Comparison of ENCODE assay signal across 11 cellular contexts in the genomic region with DNA sequence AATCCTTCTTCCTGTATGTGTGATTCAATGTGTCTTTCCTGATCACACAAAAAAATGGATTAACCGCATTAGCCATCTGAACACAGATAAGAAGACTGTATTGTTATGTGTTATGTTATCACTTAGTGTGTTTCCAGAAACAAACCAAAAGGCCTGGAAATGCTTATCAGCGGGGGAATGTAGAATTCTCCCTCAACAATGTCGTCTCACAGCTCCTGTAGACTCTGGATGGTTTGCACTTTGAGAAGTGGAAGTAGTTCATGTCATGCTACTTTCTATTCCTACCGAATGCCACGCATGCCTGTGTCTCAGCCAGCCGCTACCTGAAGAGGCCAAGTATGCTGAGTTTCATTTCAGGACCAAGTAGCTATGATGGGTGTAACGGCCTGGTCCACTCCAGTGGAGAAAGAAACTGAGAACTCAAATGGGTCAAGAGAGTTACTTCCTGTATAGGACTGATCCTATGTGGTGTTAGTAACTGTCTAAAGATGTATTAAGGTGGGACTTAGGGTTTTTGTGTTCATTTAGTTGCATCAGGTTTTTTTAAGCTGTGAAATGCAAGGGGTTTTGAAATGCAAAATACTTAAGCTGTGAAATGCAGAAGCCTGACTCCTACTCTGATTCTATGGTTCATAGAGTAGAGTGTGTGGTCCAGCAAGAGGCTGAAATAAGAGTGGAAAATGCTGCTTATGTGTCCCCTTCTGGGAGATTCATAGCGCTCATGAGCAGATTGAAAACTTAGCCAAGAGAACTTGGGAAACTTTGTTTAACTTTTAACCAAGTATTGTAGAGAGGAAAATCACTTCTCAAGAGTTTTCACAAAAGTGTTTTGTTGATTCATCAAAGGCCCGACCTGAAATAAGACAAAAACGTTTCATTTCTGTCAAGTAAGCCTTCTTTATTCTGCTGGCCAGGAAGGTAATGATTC.
DNase-seq lines count a peak whose midpoint lies in the region; ATAC-seq, FAIRE-seq and TF ChIP-seq lines count a peak whose summit lies in the region.
"Had no signal": no experiment of that assay in that cellular context is flagged by ENCODE, and none has a peak within 500 bp of the region (broad histone marks: within the 10 kb centered on the region; RNA-seq: fewer than 3 reads in every experiment).

No MANE protein-coding gene starts in this region.

- H3K27ac ChIP-seq in liver (ENCODE audit: low read depth in 1 of 2, low read length in 2 of 2) (peak overlapping the region; percentile 7 to 28), HepG2 (ENCODE audit: extremely low read length, insufficient read depth, low read length) (no peak overlapping the region), hepatocyte (peak overlapping the region; percentile 76), upper lobe of right lung (peak overlapping the region; percentile 15), esophagus squamous epithelium (no peak overlapping the region)
- H3K27ac ChIP-seq: coronary artery, thoracic aorta had no signal

- DNase-seq in HepG2 (ENCODE audit: low spot score), result no peak
- peak; percentile 39 for DNase-seq in hepatocyte (ENCODE audit: low spot score)
- DNase-seq in upper lobe of right lung, result no peak
- no peak for DNase-seq in activated T-cell treated with anti-CD3 and anti-CD28 coated beads, Interleukin-2, amount 50 U/mL, for 48 hours
- no peak for DNase-seq in esophagus squamous epithelium (lab: John Stamatoyannopoulos, UW)

- H4K20me1 ChIP-seq in HepG2 (ENCODE audit: insufficient read depth, low read length) (no peaks in the 10 kb centered on the region), hepatocyte (ENCODE audit: insufficient read depth, poor library complexity, severe bottlenecking) (no peaks in the 10 kb centered on the region)

- FAIRE-seq in HepG2 (lab: Jason Lieb, UNC), result no peak
- FAIRE-seq: TTC549 had no signal

- CTCF ChIA-PET in HepG2 (lab: Yijun Ruan, JAX; ENCODE audit: low intra/inter-chr PET ratio, low total read pairs), result no interaction called here

- ATAC-seq in HepG2, result no peak
- ATAC-seq in HG03520 (IDR thresholded peaks at IDR 0.05; ENCODE audit: unreplicated experiment), result peak; percentile 74
- ATAC-seq in upper lobe of right lung, result peak; percentile 88
- no peak for ATAC-seq in HG03439 (IDR thresholded peaks at IDR 0.05; ENCODE audit: unreplicated experiment)

- no TSS peak for BruUV-seq in HepG2 (replicated peaks; lab: Mats Ljungman, UMichigan)

- in situ Hi-C loops in HepG2 (cut with HindIII; ENCODE audit: extremely low pct_ligation_motif_present, low pct_unique_long_range_greater_than_20kb), result no loop called here

- TF ChIP-seq CTCF in liver (IDR thresholded peaks at IDR 0.05; ENCODE audit: low read depth, low read length, missing input control) (no peak), HepG2 (CRISPR knock-in tag; IDR thresholded peaks at IDR 0.05) (no peak), hepatocyte (IDR thresholded peaks at IDR 0.05; ENCODE audit: poor library complexity) (no peak), upper lobe of right lung (IDR thresholded peaks at IDR 0.05) (no peak), esophagus squamous epithelium (IDR thresholded peaks at IDR 0.05) (no peak)

- H3K9me2 ChIP-seq in hepatocyte (replicated peaks; ENCODE audit: insufficient read depth), result no peaks in the 10 kb centered on the region

- H3K36me3 ChIP-seq in liver (ENCODE audit: control insufficient read depth in 4 of 4, insufficient read depth in 3 of 4, low read depth in 1 of 4, low read length in 3 of 4) (peaks cover 0 to 2% (median under 1%) of the 10 kb centered on the region in 4 donors), HepG2 (replicated peaks in 1 of 2; ENCODE audit: control insufficient read depth in 1 of 2, insufficient read depth in 2 of 2, low read length in 2 of 2) (no peaks in the 10 kb centered on the region), hepatocyte (replicated peaks; ENCODE audit: insufficient read depth, low read depth) (no peaks in the 10 kb centered on the region), upper lobe of right lung (peaks cover 4% of the 10 kb centered on the region), esophagus squamous epithelium (no peaks in the 10 kb centered on the region)
- H3K36me3 ChIP-seq: thoracic aorta had no signal

- TF ChIP-seq RAD21 in liver (IDR thresholded peaks at IDR 0.05), result no peak
- no peak for TF ChIP-seq RAD21 in HepG2 (CRISPR knock-in tag; IDR thresholded peaks at IDR 0.05)

- intact Hi-C loops in HepG2 (cut with micrococcal nuclease; ENCODE audit: unreplicated experiment), result no loop called here
- intact Hi-C loops in upper lobe of right lung (cut with DNase I), result no loop called here
- intact Hi-C loops in esophagus squamous epithelium (cut with DNase I), result no loop called here

- TF ChIP-seq EP300 in HepG2 (IDR thresholded peaks at IDR 0.05; ENCODE audit: low read depth in 2 of 2, low read length in 2 of 2) (no peak), HepG2 (CRISPR knock-in tag; IDR thresholded peaks at IDR 0.05; ENCODE audit: borderline replicate concordance) (no peak)

- POLR2A ChIA-PET in HepG2 (lab: Yijun Ruan, JAX), result no interaction called here

- H3K4me3 ChIP-seq in liver (ENCODE audit: low read depth in 1 of 3, low read length in 3 of 3) (no peak overlapping the region), HepG2 (replicated peaks in 1 of 3; ENCODE audit: insufficient read depth in 1 of 3, low read depth in 2 of 3, low read length in 3 of 3) (no peak overlapping the region), hepatocyte (no peak overlapping the region), upper lobe of right lung (no peak overlapping the region), esophagus squamous epithelium (no peak overlapping the region)
- H3K4me3 ChIP-seq: coronary artery, thoracic aorta had no signal

- no peak for TF ChIP-seq POLR2A in HepG2 (IDR thresholded peaks at IDR 0.05; ENCODE audit: insufficient read depth in 1 of 2, low read depth in 2 of 2, low read length in 2 of 2)
- no peak for TF ChIP-seq POLR2A in esophagus squamous epithelium (IDR thresholded peaks at IDR 0.05)

- H3K79me2 ChIP-seq in HepG2 (ENCODE audit: insufficient read depth, low read length) (no peaks in the 10 kb centered on the region), hepatocyte (peaks cover 5% of the 10 kb centered on the region)

- H3K9me3 ChIP-seq in liver (ENCODE audit: control insufficient read depth in 4 of 4, low read length in 3 of 4), result no peaks in the 10 kb centered on the region
- no peaks in the 10 kb centered on the region for H3K9me3 ChIP-seq in HepG2 (ENCODE audit: low read length)
- H3K9me3 ChIP-seq in hepatocyte (ENCODE audit: low read depth), result no peaks in the 10 kb centered on the region
- no peaks in the 10 kb centered on the region for H3K9me3 ChIP-seq in upper lobe of right lung
- H3K9me3 ChIP-seq in esophagus squamous epithelium, result no peaks in the 10 kb centered on the region
- H3K9me3 ChIP-seq: thoracic aorta had no signal

- H2AFZ ChIP-seq in HepG2 (ENCODE audit: low read length) (no peak overlapping the region), hepatocyte (peak overlapping the region; percentile 37)

- H3K4me1 ChIP-seq in liver (ENCODE audit: control insufficient read depth in 4 of 4, insufficient read depth in 4 of 4, low read length in 3 of 4) (peaks cover 10 to 26% (median 16%) of the 10 kb centered on the region in 4 donors), HepG2 (ENCODE audit: insufficient read depth, low read length) (0 out of 2 replicates have a peak, but pooled peaks cover 9% of the 10 kb centered on the region), hepatocyte (ENCODE audit: insufficient read depth) (peaks cover 8% of the 10 kb centered on the region), upper lobe of right lung (peaks cover 41% of the 10 kb centered on the region), esophagus squamous epithelium (peaks cover 2 to 22% (median 9%) of the 10 kb centered on the region in 3 donors)

- H3K4me2 ChIP-seq in HepG2 (ENCODE audit: low read depth, low read length), result no peak overlapping the region
- H3K4me2 ChIP-seq in hepatocyte, result peak overlapping the region; percentile 48

- H3K27me3 ChIP-seq in liver (ENCODE audit: control insufficient read depth in 4 of 4, insufficient read depth in 4 of 4, low read length in 3 of 4) (no peaks in the 10 kb centered on the region), HepG2 (ENCODE audit: control insufficient read depth in 1 of 2, insufficient read depth in 2 of 2, low read length in 2 of 2) (no peaks in the 10 kb centered on the region; a peak in 1 of 5 replicates), hepatocyte (no peaks in the 10 kb centered on the region), upper lobe of right lung (no peaks in the 10 kb centered on the region), esophagus squamous epithelium (no peaks in the 10 kb centered on the region)

- H3K9ac ChIP-seq in liver (ENCODE audit: low read depth in 1 of 2, low read length in 2 of 2) (no peak overlapping the region), HepG2 (ENCODE audit: insufficient read depth, low read depth, low read length) (no peak overlapping the region)

- 46% methylated on average over 10 of the region's 10 CpGs for WGBS in liver
- whole genome bisulfite sequencing in HepG2 (ENCODE audit: low lambda C conversion rate), result 60% methylated on average over 9 of the region's 10 CpGs
- 44% methylated on average over 10 of the region's 10 CpGs for WGBS in hepatocyte (ENCODE audit: low lambda C conversion rate, missing lambda C conversion rate)
- WGBS in esophagus squamous epithelium, 2 donors, result 73 to 85% methylated on average over 8 of the region's 10 CpGs

TF ChIP-seq in liver, 16 proteins besides CTCF, POLR2A, EP300 and RAD21 (continues in another document):
- TF ChIP-seq NR2F2 (IDR thresholded peaks at IDR 0.05) (no peak), FOXA1 (IDR thresholded peaks at IDR 0.05) (no peak), SP1 (IDR thresholded peaks at IDR 0.05) (no peak), EGR1 (IDR thresholded peaks at IDR 0.05; ENCODE audit: low read depth in 2 of 2) (no peak), GABPA (IDR thresholded peaks at IDR 0.05 in 1 of 2, conservative IDR thresholded peaks at IDR 0.05 in 1 of 2) (no peak), RXRA (IDR thresholded peaks at IDR 0.05) (no peak)
- TF ChIP-seq, protein P1, sequence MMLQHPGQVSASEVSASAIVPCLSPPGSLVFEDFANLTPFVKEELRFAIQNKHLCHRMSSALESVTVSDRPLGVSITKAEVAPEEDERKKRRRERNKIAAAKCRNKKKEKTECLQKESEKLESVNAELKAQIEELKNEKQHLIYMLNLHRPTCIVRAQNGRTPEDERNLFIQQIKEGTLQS (IDR thresholded peaks at IDR 0.05), result no peak

TF ChIP-seq in HepG2, 621 proteins besides CTCF, POLR2A, EP300 and RAD21 (continues in another document):
- TF ChIP-seq EEA1 (CRISPR knock-in tag; IDR thresholded peaks at IDR 0.05; ENCODE audit: borderline replicate concordance), result no peak

Comparison
In these comparisons a context has a peak if more than half of its experiments do, and no peak if none do; other contexts are left out.
1. H3K27ac ChIP-seq: peak in liver (2 of 2), hepatocyte (single experiment) and upper lobe of right lung (single experiment); none in HepG2 (single experiment) and esophagus squamous epithelium (0 of 4).
2. ATAC-seq: peak in HG03520 (single experiment) and upper lobe of right lung (single experiment); none in HepG2 (single experiment) and HG03439 (single experiment).